8 cellular contexts compared by ENCODE assay signal in the genomic region with DNA sequence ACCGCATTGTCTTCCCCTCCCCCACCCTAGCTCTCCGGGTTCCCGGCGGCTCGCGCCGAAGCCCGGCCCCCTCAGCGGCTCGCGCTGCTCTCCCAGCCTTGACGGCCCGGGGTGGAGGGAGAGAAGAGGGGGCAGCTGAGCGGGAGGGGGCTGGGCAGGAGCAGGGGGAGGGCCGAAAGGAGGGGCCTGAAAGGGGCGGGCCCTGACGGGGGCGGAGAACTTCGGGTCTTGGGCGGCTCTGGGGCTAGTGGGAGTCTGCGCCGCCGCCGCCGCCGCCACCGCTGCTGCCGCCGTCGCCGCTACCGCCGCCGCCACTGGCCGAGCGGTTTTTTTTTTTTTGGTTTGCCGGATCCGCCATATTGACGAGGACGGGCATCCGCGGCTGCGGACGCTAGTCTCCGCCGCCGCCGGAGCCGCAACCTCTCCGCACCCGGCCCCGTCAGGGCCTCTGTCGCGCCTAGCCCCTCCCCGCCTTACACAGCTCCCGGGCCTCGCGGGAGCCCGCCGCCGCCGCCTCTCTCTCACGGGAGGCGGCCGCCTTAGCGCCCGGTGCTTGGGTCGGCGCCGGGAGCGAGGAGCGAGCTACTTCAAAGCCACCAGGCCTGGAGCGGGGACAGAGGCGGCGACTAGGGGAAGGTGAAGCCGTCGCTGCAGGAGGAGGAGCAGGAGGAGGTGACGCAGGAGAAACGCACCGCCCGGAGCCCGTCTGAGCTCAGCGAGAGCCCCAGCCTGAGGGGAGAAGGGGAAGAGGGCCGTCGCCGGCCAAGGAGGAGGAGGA. TPM values are rescaled to one million over a fixed set of nuclear protein-coding genes. Genes with fewer than 3 reads are reported as not detected.
DNase-seq lines count a peak whose midpoint lies in the region; ATAC-seq and TF ChIP-seq lines count a peak whose summit lies in the region.

A gene with protein sequence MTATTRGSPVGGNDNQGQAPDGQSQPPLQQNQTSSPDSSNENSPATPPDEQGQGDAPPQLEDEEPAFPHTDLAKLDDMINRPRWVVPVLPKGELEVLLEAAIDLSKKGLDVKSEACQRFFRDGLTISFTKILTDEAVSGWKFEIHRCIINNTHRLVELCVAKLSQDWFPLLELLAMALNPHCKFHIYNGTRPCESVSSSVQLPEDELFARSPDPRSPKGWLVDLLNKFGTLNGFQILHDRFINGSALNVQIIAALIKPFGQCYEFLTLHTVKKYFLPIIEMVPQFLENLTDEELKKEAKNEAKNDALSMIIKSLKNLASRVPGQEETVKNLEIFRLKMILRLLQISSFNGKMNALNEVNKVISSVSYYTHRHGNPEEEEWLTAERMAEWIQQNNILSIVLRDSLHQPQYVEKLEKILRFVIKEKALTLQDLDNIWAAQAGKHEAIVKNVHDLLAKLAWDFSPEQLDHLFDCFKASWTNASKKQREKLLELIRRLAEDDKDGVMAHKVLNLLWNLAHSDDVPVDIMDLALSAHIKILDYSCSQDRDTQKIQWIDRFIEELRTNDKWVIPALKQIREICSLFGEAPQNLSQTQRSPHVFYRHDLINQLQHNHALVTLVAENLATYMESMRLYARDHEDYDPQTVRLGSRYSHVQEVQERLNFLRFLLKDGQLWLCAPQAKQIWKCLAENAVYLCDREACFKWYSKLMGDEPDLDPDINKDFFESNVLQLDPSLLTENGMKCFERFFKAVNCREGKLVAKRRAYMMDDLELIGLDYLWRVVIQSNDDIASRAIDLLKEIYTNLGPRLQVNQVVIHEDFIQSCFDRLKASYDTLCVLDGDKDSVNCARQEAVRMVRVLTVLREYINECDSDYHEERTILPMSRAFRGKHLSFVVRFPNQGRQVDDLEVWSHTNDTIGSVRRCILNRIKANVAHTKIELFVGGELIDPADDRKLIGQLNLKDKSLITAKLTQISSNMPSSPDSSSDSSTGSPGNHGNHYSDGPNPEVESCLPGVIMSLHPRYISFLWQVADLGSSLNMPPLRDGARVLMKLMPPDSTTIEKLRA (N-terminal part only) (plus strand): TSS at position 341 of the 778 bp plus-strand sequence. CDS start 38,184 bp downstream, outside the sequence.

- peaks cover 20% of the 10 kb centered on the region for H3K9me3 Mint-ChIP-seq in endodermal cell

- 0% methylated on average over 6 to 73 of the region's 86 CpGs for WGBS in endodermal cell (ENCODE audit: insufficient coverage in 1 of 2, insufficient read length in 1 of 2), 2 experiments

- H3K27me3 ChIP-seq in NT2/D1 (ENCODE audit: insufficient read depth, insufficient read length), result no peaks in the 10 kb centered on the region
- H3K27me3 ChIP-seq in endodermal cell (ENCODE audit: control insufficient read depth, insufficient read depth, low read length, poor library complexity, severe bottlenecking), result no peaks in the 10 kb centered on the region

- peaks cover 12% of the 10 kb centered on the region for H3K36me3 Mint-ChIP-seq in endodermal cell (ENCODE audit: low read depth)

- TF ChIP-seq CTCF in endodermal cell (conservative IDR thresholded peaks at IDR 0.05), result no peak

- H3K27ac Mint-ChIP-seq in endodermal cell, result peak within 1 kb of the TSS; percentile 100

- H3K9ac ChIP-seq in NT2/D1 (ENCODE audit: insufficient read length, low read depth) (peak within 1 kb of the TSS; percentile 98), endodermal cell (ENCODE audit: extremely low read depth, low read length, poor library complexity, severe bottlenecking) (peak within 1 kb of the TSS; percentile 99)

- H3K27ac ChIP-seq in endodermal cell (ENCODE audit: low read depth, low read length), result peak within 1 kb of the TSS; percentile 100

- H3K4me1 ChIP-seq in NT2/D1 (ENCODE audit: insufficient read depth, insufficient read length) (no peaks in the 10 kb centered on the region), endodermal cell (ENCODE audit: control insufficient read depth, insufficient read depth, low read length) (no peaks in the 10 kb centered on the region)

- peak within 1 kb of the TSS; percentile 89 for H3K4me3 Mint-ChIP-seq in endodermal cell

- ATAC-seq in GM19467 (IDR thresholded peaks at IDR 0.05; ENCODE audit: unreplicated experiment), result peak; percentile 48

- DNase-seq in CMK (ENCODE audit: low read depth) (peak; percentile 73), HPDE6-E6E7 (ENCODE audit: extremely low spot score) (peak; percentile 52), NT2/D1 (ENCODE audit: low read depth, low spot score) (peak; percentile 78), endodermal cell (peak; percentile 97), midbrain (lab: John Stamatoyannopoulos, UW) (peak; percentile 93)
- peak; percentile 56 for DNase-seq in activated CD8-positive, alpha-beta memory T cell treated with anti-CD3 and anti-CD28 coated beads, Interleukin-2, amount 50 U/mL, for 24 hours (ENCODE audit: extremely low read depth)
- peak; percentile 68 to 83 for DNase-seq in stimulated activated CD8-positive, alpha-beta memory T cell treated with anti-CD3 and anti-CD28 coated beads, Interleukin-15, amount 100 ng/mL, for 48 hours (ENCODE audit: low read depth in 2 of 2)

- peaks cover 10% of the 10 kb centered on the region for H3K36me3 ChIP-seq in NT2/D1 (ENCODE audit: insufficient read depth, insufficient read length, low read length)
- no peaks in the 10 kb centered on the region for H3K36me3 ChIP-seq in endodermal cell (ENCODE audit: control insufficient read depth, insufficient read depth, low read length)

- peak within 1 kb of the TSS; percentile 93 for H3K4me3 ChIP-seq in NT2/D1 (ENCODE audit: insufficient read length, low read depth)
- peak within 1 kb of the TSS; percentile 88 for H3K4me3 ChIP-seq in endodermal cell (ENCODE audit: low read length)

- H3K9me3 ChIP-seq in NT2/D1 (ENCODE audit: insufficient read depth, low read length) (no peaks in the 10 kb centered on the region), endodermal cell (ENCODE audit: control insufficient read depth, low read length) (no peaks in the 10 kb centered on the region)

- peaks cover 29% of the 10 kb centered on the region for H3K4me1 Mint-ChIP-seq in endodermal cell

- no peaks in the 10 kb centered on the region for H3K27me3 Mint-ChIP-seq in endodermal cell (ENCODE audit: insufficient read depth)

RNA-seq across cellular contexts. Expression of the gene that starts here (rescaled TPM):
- 100 to 1,000 TPM in 1 of 2 donors, 10 to 100 TPM in 1; 88.1 to 128 TPM for total RNA-seq in endodermal cell
- 50.6 TPM for polyA plus RNA-seq in endodermal cell (2013, experiment 1 of 2)
- 48.0 TPM for polyA plus RNA-seq in endodermal cell (2013, experiment 2 of 2)

Comparison
In these comparisons a context has a peak if more than half of its experiments do, and no peak if none do; other contexts are left out.
1. Peak in every context shown above with its lines: DNase-seq, ATAC-seq, H3K4me3 ChIP-seq and H3K27ac ChIP-seq.